In the genomic region with DNA sequence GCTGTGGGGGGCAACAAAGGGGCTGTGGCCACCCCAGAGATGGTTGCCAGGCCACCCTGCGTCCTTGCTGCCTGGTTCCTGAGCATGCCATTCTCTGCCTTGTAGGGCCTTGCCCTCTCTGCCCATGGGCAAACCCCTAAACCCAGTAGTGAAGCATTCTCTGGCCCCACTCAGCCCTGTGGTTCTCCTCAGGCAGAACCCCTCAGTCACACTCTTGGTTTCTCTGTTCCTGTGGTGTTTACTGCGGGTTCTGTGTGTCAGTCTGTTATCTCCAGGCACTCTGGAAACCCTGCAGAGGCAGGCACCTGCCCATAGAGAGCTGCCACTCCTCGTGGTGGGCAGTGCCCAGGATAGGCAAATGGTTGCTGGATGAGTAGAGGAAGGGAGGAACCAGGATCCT, we compare ENCODE assay signal across 19 cellular contexts. TPM values are rescaled to one million over a fixed set of nuclear protein-coding genes. Genes with fewer than 3 reads are reported as not detected.
DNase-seq lines count a peak whose midpoint lies in the region; ATAC-seq and TF ChIP-seq lines count a peak whose summit lies in the region.
"Had no signal": no experiment of that assay in that cellular context is flagged by ENCODE, and none has a peak within 500 bp of the region (broad histone marks: within the 10 kb centered on the region; RNA-seq: fewer than 3 reads in every experiment).

No MANE protein-coding gene starts in this region.

- no peak overlapping the region for H4K8ac ChIP-seq in mesenchymal stem cell (ENCODE audit: low read length)

- no peak overlapping the region for H2AK5ac ChIP-seq in mesenchymal stem cell (ENCODE audit: low read length, severe bottlenecking)

- no peak for ATAC-seq in DND-41 (ENCODE audit: insufficient read depth, low read depth)
- peak; percentile 48 for ATAC-seq in stimulated activated effector memory CD8-positive, alpha-beta T cell treated with anti-CD3 and anti-CD28 coated beads, Interleukin-12 subunit alpha, Interleukin-12 subunit beta, amount 100 ng/mL, for 72 hours
- ATAC-seq in HG03469 (IDR thresholded peaks at IDR 0.05; ENCODE audit: unreplicated experiment), result no peak

- H3K27ac ChIP-seq in DND-41 (ENCODE audit: low read length), result 0 out of 2 replicates have a peak overlapping the region, but pooled peaks have one; percentile 19
- H3K27ac ChIP-seq in mesenchymal stem cell (ENCODE audit: low read length, poor library complexity, severe bottlenecking), result no peak overlapping the region

- DNase-seq in activated CD8-positive, alpha-beta memory T cell treated with anti-CD3 and anti-CD28 coated beads for 24 hours, result peak; percentile 50
- no peak for DNase-seq in activated CD8-positive, alpha-beta memory T cell treated with anti-CD3 and anti-CD28 coated beads, Interleukin-2, amount 50 U/mL, for 4 hours
- DNase-seq in DND-41, result no peak
- no peak for DNase-seq in chondrocyte (ENCODE audit: low spot score)
- DNase-seq in stimulated activated effector memory CD8-positive, alpha-beta T cell treated with anti-CD3 and anti-CD28 coated beads, Interleukin-12 subunit alpha, Interleukin-12 subunit beta, amount 100 ng/mL, for 72 hours (ENCODE audit: low spot score in 2 of 2), result no peak
- no peak for DNase-seq in mesenchymal stem cell
- no peak for DNase-seq in C1 segment of cervical spinal cord (lab: John Stamatoyannopoulos, UW)
- DNase-seq: Caco-2, HFFc6, Kasumi-1, MM.1S, NCI-H1092 treated with DMSO at 0.1 percent for 48 hours, NCI-H1694, NCI-H2227 treated with DMSO at 0.1 percent for 48 hours, NCI-H524, Right ventricle myocardium superior had no signal

- no peak overlapping the region for H3K23ac ChIP-seq in mesenchymal stem cell (ENCODE audit: low read length in 2 of 2)

- peaks cover 15% of the 10 kb centered on the region for H3K4me1 ChIP-seq in DND-41 (ENCODE audit: insufficient read depth, low read length)
- H3K4me1 ChIP-seq in mesenchymal stem cell (ENCODE audit: control insufficient read depth, insufficient read depth, low read depth, low read length), result peaks cover 12% of the 10 kb centered on the region
- H3K4me1 ChIP-seq: Caco-2 had no signal

- no peaks in the 10 kb centered on the region for H3K27me3 Mint-ChIP-seq in chondrocyte (ENCODE audit: low read depth)

- H3K79me1 ChIP-seq in mesenchymal stem cell (replicated peaks; ENCODE audit: low read length, poor library complexity, severe bottlenecking), result peaks cover 46% of the 10 kb centered on the region

- H3K4me1 Mint-ChIP-seq in chondrocyte (ENCODE audit: low read depth), result peaks cover 3% of the 10 kb centered on the region
- H3K4me1 Mint-ChIP-seq in stimulated activated effector memory CD8-positive, alpha-beta T cell treated with anti-CD3 and anti-CD28 coated beads, Interleukin-12 subunit alpha, Interleukin-12 subunit beta, amount 100 ng/mL, for 72 hours, result peaks cover 60% of the 10 kb centered on the region

- H3K18ac ChIP-seq in mesenchymal stem cell (ENCODE audit: low read depth in 1 of 2, low read length in 2 of 2), result no peak overlapping the region

- peaks cover 49% of the 10 kb centered on the region for H3K36me3 ChIP-seq in DND-41 (ENCODE audit: insufficient read depth, low read length)
- peaks cover 56 to 58% of the 10 kb centered on the region in 2 experiments for H3K36me3 ChIP-seq in mesenchymal stem cell (ENCODE audit: control insufficient read depth in 1 of 2, insufficient read depth in 2 of 2, low read depth in 1 of 2, low read length in 2 of 2)

- no peaks in the 10 kb centered on the region for H3K27me3 ChIP-seq in DND-41 (ENCODE audit: insufficient read depth, low read length, poor library complexity)
- H3K27me3 ChIP-seq in mesenchymal stem cell (ENCODE audit: control insufficient read depth in 1 of 2, insufficient read depth in 1 of 2, low read length in 2 of 2), result no peaks in the 10 kb centered on the region

- no peak overlapping the region for H3K9ac ChIP-seq in DND-41 (ENCODE audit: low read depth, low read length)
- H3K9ac ChIP-seq in mesenchymal stem cell (ENCODE audit: low read length), result no peak overlapping the region

- peaks cover 14% of the 10 kb centered on the region for H3K79me2 ChIP-seq in DND-41 (ENCODE audit: insufficient read depth, low read length)

- no peak overlapping the region for H3K4ac ChIP-seq in mesenchymal stem cell (ENCODE audit: low read depth in 1 of 2, low read length in 2 of 2)

- H2BK120ac ChIP-seq in mesenchymal stem cell (ENCODE audit: low read depth, low read length), result no peak overlapping the region

- peaks cover 16% of the 10 kb centered on the region for H3K36me3 Mint-ChIP-seq in chondrocyte (ENCODE audit: low read depth)
- peaks cover 61% of the 10 kb centered on the region for H3K36me3 Mint-ChIP-seq in stimulated activated effector memory CD8-positive, alpha-beta T cell treated with anti-CD3 and anti-CD28 coated beads, Interleukin-12 subunit alpha, Interleukin-12 subunit beta, amount 100 ng/mL, for 72 hours

- H2BK5ac ChIP-seq in mesenchymal stem cell (ENCODE audit: low read depth, low read length, poor library complexity, severe bottlenecking), result no peak overlapping the region

- H3K4me2 ChIP-seq in DND-41 (ENCODE audit: insufficient read depth, low read length) (no peak overlapping the region), mesenchymal stem cell (ENCODE audit: low read length, poor library complexity, severe bottlenecking) (no peak overlapping the region)

- H3K4me3 ChIP-seq in DND-41 (ENCODE audit: low read depth in 1 of 2, low read length in 2 of 2) (no peak overlapping the region), mesenchymal stem cell (ENCODE audit: insufficient read depth in 1 of 2, low read depth in 1 of 2, low read length in 2 of 2) (no peak overlapping the region)

- no peak overlapping the region for H4K91ac ChIP-seq in mesenchymal stem cell (ENCODE audit: low read length)

- no peaks in the 10 kb centered on the region for H3K9me3 Mint-ChIP-seq in chondrocyte (ENCODE audit: low read depth)
- no peaks in the 10 kb centered on the region for H3K9me3 Mint-ChIP-seq in stimulated activated effector memory CD8-positive, alpha-beta T cell treated with anti-CD3 and anti-CD28 coated beads, Interleukin-12 subunit alpha, Interleukin-12 subunit beta, amount 100 ng/mL, for 72 hours
- H3K9me3 Mint-ChIP-seq: HFFc6 had no signal

- no peak overlapping the region for H2AFZ ChIP-seq in DND-41 (ENCODE audit: low read depth, low read length)
- no peak overlapping the region for H2AFZ ChIP-seq in mesenchymal stem cell (ENCODE audit: low read depth, low read length)

- no peak overlapping the region for H2BK15ac ChIP-seq in mesenchymal stem cell (ENCODE audit: low read depth, poor library complexity, severe bottlenecking)

- no peaks in the 10 kb centered on the region for H3K9me3 ChIP-seq in DND-41 (ENCODE audit: insufficient read depth, low read length, severe bottlenecking)
- no peaks in the 10 kb centered on the region for H3K9me3 ChIP-seq in mesenchymal stem cell (ENCODE audit: control insufficient read depth, low read length)
- H3K9me3 ChIP-seq: Caco-2 had no signal

- 98% methylated on average over 3 of the region's 3 CpGs for WGBS in mesenchymal stem cell

- no peak overlapping the region for H3K14ac ChIP-seq in mesenchymal stem cell (ENCODE audit: low read length in 2 of 2)

- no peak for TF ChIP-seq CTCF in DND-41 (IDR thresholded peaks at IDR 0.05; ENCODE audit: borderline replicate concordance, extremely low read depth, low read length, poor library complexity, severe bottlenecking)
- no peak for TF ChIP-seq CTCF in chondrocyte (IDR thresholded peaks at IDR 0.05)

- H3K27ac Mint-ChIP-seq in chondrocyte (ENCODE audit: unreplicated experiment), result peak overlapping the region; percentile 49
- H3K27ac Mint-ChIP-seq in stimulated activated effector memory CD8-positive, alpha-beta T cell treated with anti-CD3 and anti-CD28 coated beads, Interleukin-12 subunit alpha, Interleukin-12 subunit beta, amount 100 ng/mL, for 72 hours, result peak overlapping the region; percentile 68
- H3K27ac Mint-ChIP-seq: HFFc6 had no signal

- no peak overlapping the region for H3K4me3 Mint-ChIP-seq in chondrocyte (ENCODE audit: unreplicated experiment)
- H3K4me3 Mint-ChIP-seq in stimulated activated effector memory CD8-positive, alpha-beta T cell treated with anti-CD3 and anti-CD28 coated beads, Interleukin-12 subunit alpha, Interleukin-12 subunit beta, amount 100 ng/mL, for 72 hours, result no peak overlapping the region
- H3K4me3 Mint-ChIP-seq: HFFc6 had no signal

- H4K20me1 ChIP-seq in DND-41 (ENCODE audit: insufficient read depth, low read length), result 0 out of 2 replicates have a peak, but pooled peaks cover 13% of the 10 kb centered on the region

- H2BK12ac ChIP-seq in mesenchymal stem cell (ENCODE audit: low read length in 2 of 2), result no peak overlapping the region

RNA-seq across cellular contexts. Expression of a gene that starts 41.1 kb away (rescaled TPM):
- not detected in 3 replicates for total RNA-seq in chondrocyte
- polyA plus RNA-seq in mesenchymal stem cell (2013, experiment 1 of 2), result 0.04 TPM
- 0.07 TPM for polyA plus RNA-seq in mesenchymal stem cell (2013, experiment 2 of 2)
- total RNA-seq: A172, Caco-2, H1, HFFc6, Right ventricle myocardium superior had no signal
- polyA plus RNA-seq: H1 had no signal

RNA-seq across cellular contexts. Expression of a gene that starts 42.8 kb away (rescaled TPM):
- total RNA-seq in chondrocyte, result not detected in 3 replicates
- polyA plus RNA-seq in mesenchymal stem cell (2013, experiment 1 of 2), result 0.11 TPM
- polyA plus RNA-seq in mesenchymal stem cell (2013, experiment 2 of 2), result not detected
- total RNA-seq: A172, Caco-2, H1, HFFc6 had no signal
- polyA plus RNA-seq: H1 had no signal

RNA-seq across cellular contexts. Expression of a gene that starts 44.8 kb away (rescaled TPM):
- 66.6 to 88.0 TPM (median 87.9 TPM) in 3 replicates for total RNA-seq in chondrocyte
- 73.7 TPM for polyA plus RNA-seq in mesenchymal stem cell (2013, experiment 1 of 2)
- polyA plus RNA-seq in mesenchymal stem cell (2013, experiment 2 of 2), result 75.7 TPM
